1 cellular context compared by ENCODE assay signal in the genomic region with DNA sequence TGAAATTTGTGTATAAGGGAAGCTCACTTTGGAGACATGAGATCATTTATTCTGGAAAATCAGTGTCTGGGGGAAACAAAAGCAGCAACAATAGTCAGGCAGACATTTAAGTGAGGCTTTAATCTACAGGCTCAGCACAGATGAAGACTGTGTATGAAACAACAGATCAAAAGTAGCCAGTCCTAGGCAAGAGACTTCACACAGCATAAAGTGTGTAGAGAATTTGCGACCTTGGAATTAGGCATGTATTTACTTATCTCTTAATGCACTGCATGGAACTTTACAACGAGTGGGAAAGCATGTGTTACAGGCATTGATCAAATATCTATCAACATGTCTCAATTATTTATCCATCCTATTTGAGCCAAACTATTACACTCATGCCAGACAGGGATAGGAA.
TF ChIP-seq lines count a peak whose summit lies in the region.

No MANE protein-coding gene starts in this region.

TF ChIP-seq in IMR-90, 13 proteins besides CTCF, POLR2A, EP300 and RAD21 (continued from another document):
- TF ChIP-seq, protein P1, sequence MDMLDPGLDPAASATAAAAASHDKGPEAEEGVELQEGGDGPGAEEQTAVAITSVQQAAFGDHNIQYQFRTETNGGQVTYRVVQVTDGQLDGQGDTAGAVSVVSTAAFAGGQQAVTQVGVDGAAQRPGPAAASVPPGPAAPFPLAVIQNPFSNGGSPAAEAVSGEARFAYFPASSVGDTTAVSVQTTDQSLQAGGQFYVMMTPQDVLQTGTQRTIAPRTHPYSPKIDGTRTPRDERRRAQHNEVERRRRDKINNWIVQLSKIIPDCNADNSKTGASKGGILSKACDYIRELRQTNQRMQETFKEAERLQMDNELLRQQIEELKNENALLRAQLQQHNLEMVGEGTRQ (IDR thresholded peaks at IDR 0.05; ENCODE audit: low read depth, low read length) = no peak
- TF ChIP-seq CEBPB (IDR thresholded peaks at IDR 0.05; ENCODE audit: low read depth, low read length) (no peak), SMC3 (IDR thresholded peaks at IDR 0.05; ENCODE audit: low read depth, low read length) (no peak), MAFK (IDR thresholded peaks at IDR 0.05; ENCODE audit: low read depth, low read length) (no peak)
